11 cellular contexts compared by ENCODE assay signal in the genomic region with DNA sequence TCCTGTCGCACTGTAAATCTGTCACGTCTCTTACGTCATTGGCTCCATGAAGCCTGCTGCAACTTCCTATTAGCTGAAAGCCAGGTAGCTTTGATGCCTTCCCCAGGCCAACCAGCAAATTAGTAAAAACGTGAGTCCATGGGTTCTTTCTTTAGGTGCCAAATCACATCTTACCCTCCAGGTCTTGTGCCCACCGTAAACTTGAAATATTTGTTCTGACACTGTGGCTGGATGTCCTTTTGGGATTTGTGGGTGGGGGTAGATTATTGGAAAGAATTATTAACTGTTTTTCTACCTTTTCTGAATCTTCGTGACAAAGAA.
A peak's percentile ranks its signal among the peaks of the same experiment; 100 is the strongest.
DNase-seq lines count a peak whose midpoint lies in the region; ATAC-seq and TF ChIP-seq lines count a peak whose summit lies in the region.
"Had no signal": no experiment of that assay in that cellular context is flagged by ENCODE, and none has a peak within 500 bp of the region (broad histone marks: within the 10 kb centered on the region; RNA-seq: fewer than 3 reads in every experiment).

No MANE protein-coding gene starts in this region.

- H3K4me1 Mint-ChIP-seq in activated CD4-positive, alpha-beta T cell treated with anti-CD3 and anti-CD28 coated beads for 36 hours = peaks cover 26% of the 10 kb centered on the region
- H3K4me1 Mint-ChIP-seq in activated naive CD8-positive, alpha-beta T cell treated with anti-CD3 and anti-CD28 coated beads, Interleukin-2, amount 10 ng/mL, durations not matched to agents 7 days and 5 days = peaks cover 29% of the 10 kb centered on the region
- H3K4me1 Mint-ChIP-seq in neural progenitor cell = peaks cover 19% of the 10 kb centered on the region

- no peaks in the 10 kb centered on the region for H3F3A ChIP-seq in neural progenitor cell (ENCODE audit: low read depth)

- H3K27ac ChIP-seq in neural progenitor cell = no peak overlapping the region
- H3K27ac ChIP-seq: prostate gland had no signal

- no peaks in the 10 kb centered on the region for H3K36me3 Mint-ChIP-seq in activated CD4-positive, alpha-beta T cell treated with anti-CD3 and anti-CD28 coated beads for 36 hours (ENCODE audit: low read depth)
- H3K36me3 Mint-ChIP-seq in activated naive CD8-positive, alpha-beta T cell treated with anti-CD3 and anti-CD28 coated beads, Interleukin-2, amount 10 ng/mL, durations not matched to agents 7 days and 5 days = peaks cover 4% of the 10 kb centered on the region
- H3K36me3 Mint-ChIP-seq in neural progenitor cell = peaks cover 2% of the 10 kb centered on the region

- intact Hi-C loops in activated CD4-positive, alpha-beta T cell treated with anti-CD3 and anti-CD28 coated beads for 36 hours (cut with DNase I, micrococcal nuclease) = no loop called here

- no peaks in the 10 kb centered on the region for H3K27me3 Mint-ChIP-seq in activated CD4-positive, alpha-beta T cell treated with anti-CD3 and anti-CD28 coated beads for 36 hours
- H3K27me3 Mint-ChIP-seq in activated naive CD8-positive, alpha-beta T cell treated with anti-CD3 and anti-CD28 coated beads, Interleukin-2, amount 10 ng/mL, durations not matched to agents 7 days and 5 days = no peaks in the 10 kb centered on the region
- peaks cover 9% of the 10 kb centered on the region for H3K27me3 Mint-ChIP-seq in neural progenitor cell (ENCODE audit: insufficient read depth, low read depth)

- TF ChIP-seq CTCF in neural progenitor cell (IDR thresholded peaks at IDR 0.05) = no peak
- TF ChIP-seq CTCF in omental fat pad (IDR thresholded peaks at IDR 0.05) = no peak

- DNase-seq in activated CD4-positive, alpha-beta T cell treated with anti-CD3 and anti-CD28 coated beads for 36 hours = no peak
- no peak for DNase-seq in activated CD4-positive, alpha-beta T cell treated with anti-CD3 and anti-CD28 coated beads for 48 hours
- no peak for DNase-seq in activated naive CD8-positive, alpha-beta T cell treated with anti-CD3 and anti-CD28 coated beads, Interleukin-2, amount 10 ng/mL, durations not matched to agents 7 days and 5 days
- DNase-seq in neural progenitor cell (ENCODE audit: low spot score) (no peak), NCI-H2029 treated with DMSO at 0.1 percent for 48 hours (lab: John Stamatoyannopoulos, UW) (no peak), omental fat pad (ENCODE audit: low spot score) (no peak)
- DNase-seq: Caco-2, dermis blood vessel endothelial cell had no signal

- no peaks in the 10 kb centered on the region for H3K4me1 ChIP-seq in neural progenitor cell
- H3K4me1 ChIP-seq: Caco-2, prostate gland had no signal

- no peak overlapping the region for H3K4me3 ChIP-seq in neural progenitor cell
- H3K4me3 ChIP-seq: prostate gland had no signal

- peak overlapping the region; percentile 28 for H3K27ac Mint-ChIP-seq in activated CD4-positive, alpha-beta T cell treated with anti-CD3 and anti-CD28 coated beads for 36 hours
- peak overlapping the region; percentile 87 for H3K27ac Mint-ChIP-seq in activated naive CD8-positive, alpha-beta T cell treated with anti-CD3 and anti-CD28 coated beads, Interleukin-2, amount 10 ng/mL, durations not matched to agents 7 days and 5 days
- peak overlapping the region; percentile 36 for H3K27ac Mint-ChIP-seq in neural progenitor cell

- no peaks in the 10 kb centered on the region for H3K9me3 Mint-ChIP-seq in activated CD4-positive, alpha-beta T cell treated with anti-CD3 and anti-CD28 coated beads for 36 hours (ENCODE audit: low read depth)
- H3K9me3 Mint-ChIP-seq in activated naive CD8-positive, alpha-beta T cell treated with anti-CD3 and anti-CD28 coated beads, Interleukin-2, amount 10 ng/mL, durations not matched to agents 7 days and 5 days = no peaks in the 10 kb centered on the region
- H3K9me3 Mint-ChIP-seq in neural progenitor cell = no peaks in the 10 kb centered on the region

- no peak overlapping the region for H3K4me3 Mint-ChIP-seq in activated CD4-positive, alpha-beta T cell treated with anti-CD3 and anti-CD28 coated beads for 36 hours
- no peak overlapping the region for H3K4me3 Mint-ChIP-seq in activated naive CD8-positive, alpha-beta T cell treated with anti-CD3 and anti-CD28 coated beads, Interleukin-2, amount 10 ng/mL, durations not matched to agents 7 days and 5 days
- no peak overlapping the region for H3K4me3 Mint-ChIP-seq in neural progenitor cell

- no peak for ATAC-seq in activated CD4-positive, alpha-beta T cell treated with anti-CD3 and anti-CD28 coated beads for 36 hours
- ATAC-seq in HG03175 (IDR thresholded peaks at IDR 0.05; ENCODE audit: unreplicated experiment) (peak; percentile 1), HG03442 (IDR thresholded peaks at IDR 0.05; ENCODE audit: unreplicated experiment) (no peak), omental fat pad (ENCODE audit: low FRiP score) (no peak)
- no peak for ATAC-seq in activated naive CD8-positive, alpha-beta T cell treated with anti-CD3 and anti-CD28 coated beads, Interleukin-2, amount 10 ng/mL, durations not matched to agents 7 days and 5 days (ENCODE audit: low read depth)

- POLR2A ChIA-PET in activated CD4-positive, alpha-beta T cell treated with anti-CD3 and anti-CD28 coated beads for 36 hours (lab: Charles Lee) = no interaction called here
- POLR2A ChIA-PET in activated naive CD8-positive, alpha-beta T cell treated with anti-CD3 and anti-CD28 coated beads, Interleukin-2, amount 10 ng/mL, durations not matched to agents 7 days and 5 days (lab: Charles Lee) = interaction anchor here (2.3 kb wide), 1 partner anchor 173 kb away, joined by 9 read pairs; a partner anchor contains a TSS

- CTCF ChIA-PET in activated CD4-positive, alpha-beta T cell treated with anti-CD3 and anti-CD28 coated beads for 36 hours (lab: Charles Lee) = interaction anchor here (0.7 to 1.2 kb wide), 3 partner anchors 17 to 228 kb away, joined by 3 read pairs; no protein-coding TSS in a partner anchor

- no peak overlapping the region for H2AFZ ChIP-seq in neural progenitor cell (replicated peaks)

- H3K4me2 ChIP-seq in neural progenitor cell = no peak overlapping the region

- H3K79me2 ChIP-seq in neural progenitor cell (ENCODE audit: low read depth) = no peaks in the 10 kb centered on the region

- H3K9me3 ChIP-seq in neural progenitor cell (ENCODE audit: low read depth) = no peaks in the 10 kb centered on the region
- H3K9me3 ChIP-seq: Caco-2, prostate gland had no signal

- H3K36me3 ChIP-seq in neural progenitor cell = no peaks in the 10 kb centered on the region
- H3K36me3 ChIP-seq: prostate gland had no signal

- no peaks in the 10 kb centered on the region for H4K20me1 ChIP-seq in neural progenitor cell (ENCODE audit: low read depth)

- H3K27me3 ChIP-seq in neural progenitor cell = no peaks in the 10 kb centered on the region

- H3K9ac ChIP-seq in neural progenitor cell = no peak overlapping the region

Comparison
In these comparisons a context has a peak if more than half of its experiments do, and no peak if none do; other contexts are left out.
1. H3K27ac Mint-ChIP-seq: peak in every context shown above with its lines; median percentile 87 in activated naive CD8-positive, alpha-beta T cell treated with anti-CD3 and anti-CD28 coated beads, Interleukin-2, amount 10 ng/mL, durations not matched to agents 7 days and 5 days; 36 in neural progenitor cell; 28 in activated CD4-positive, alpha-beta T cell treated with anti-CD3 and anti-CD28 coated beads for 36 hours.